14 cellular contexts compared by ENCODE assay signal in the genomic region with DNA sequence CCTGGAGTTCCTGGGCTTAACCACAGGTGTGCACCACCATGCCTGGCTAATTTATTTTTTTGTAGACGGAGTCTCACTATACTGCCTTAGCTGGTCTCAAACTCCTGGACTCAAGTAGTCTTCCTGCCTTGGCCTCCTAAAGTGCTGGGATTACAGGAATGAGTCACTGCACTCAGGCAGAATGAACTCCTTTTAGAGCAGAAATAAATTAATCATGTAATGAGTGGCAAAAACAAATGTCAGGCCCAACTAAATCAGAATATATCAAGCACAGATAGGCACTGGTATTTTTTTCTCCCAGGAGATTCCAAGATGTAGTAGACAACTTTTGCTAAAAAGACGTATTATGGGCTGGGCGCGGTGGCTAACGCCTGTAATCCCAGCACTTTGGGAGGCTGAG. TPM values are rescaled to one million over a fixed set of nuclear protein-coding genes. Genes with fewer than 3 reads are reported as not detected.
DNase-seq lines count a peak whose midpoint lies in the region; ATAC-seq, FAIRE-seq and TF ChIP-seq lines count a peak whose summit lies in the region.
"Had no signal": no experiment of that assay in that cellular context is flagged by ENCODE, and none has a peak within 500 bp of the region (broad histone marks: within the 10 kb centered on the region; RNA-seq: fewer than 3 reads in every experiment).

No MANE protein-coding gene starts in this region.

- peak overlapping the region; percentile 92; the same call in 1 of the 2 replicates for H3K9ac ChIP-seq in GM23248

- FAIRE-seq in D721Med (lab: Jason Lieb, UNC), result no peak
- FAIRE-seq: H54 had no signal

- H3K9me3 ChIP-seq in A673 (ENCODE audit: low read depth, low read length, poor library complexity, severe bottlenecking) (no peaks in the 10 kb centered on the region), GM23248 (ENCODE audit: low read depth) (no peaks in the 10 kb centered on the region), hepatocyte (ENCODE audit: low read depth) (no peaks in the 10 kb centered on the region)
- H3K9me3 ChIP-seq: BE2C had no signal

- H3K79me2 ChIP-seq in GM23248 (ENCODE audit: insufficient read depth) (peaks cover 69% of the 10 kb centered on the region), hepatocyte (peaks cover 48% of the 10 kb centered on the region)

- 84 to 96% methylated on average over 5 of the region's 5 CpGs for WGBS in GM23248 (ENCODE audit: low coverage in 1 of 2, low lambda C conversion rate in 2 of 2, missing lambda C conversion rate in 2 of 2), 2 experiments
- WGBS in hepatocyte (ENCODE audit: low lambda C conversion rate, missing lambda C conversion rate), result 96% methylated on average over 5 of the region's 5 CpGs

- ATAC-seq in omental fat pad (ENCODE audit: low FRiP score), result no peak

- peak; percentile 24 for DNase-seq in A673 (ENCODE audit: low spot score)
- peak; percentile 41 for DNase-seq in GM23248
- no peak for DNase-seq in hepatocyte (ENCODE audit: low spot score)
- no peak for DNase-seq in D721Med (ENCODE audit: insufficient read length, low spot score)
- no peak for DNase-seq in omental fat pad (ENCODE audit: low spot score)
- no peak for DNase-seq in SK-N-DZ (ENCODE audit: low spot score)
- no peak for DNase-seq in germinal center (ENCODE audit: low spot score)
- DNase-seq: activated CD8-positive, alpha-beta memory T cell treated with anti-CD3 and anti-CD28 coated beads, Interleukin-2, amount 50 U/mL, for 4 hours; BE2C; erythroblast; immature natural killer cell had no signal

- H3K36me3 ChIP-seq in A673 (ENCODE audit: insufficient read depth, low read length, poor library complexity, severe bottlenecking) (peaks cover 68% of the 10 kb centered on the region), GM23248 (ENCODE audit: low read depth) (peaks cover 57% of the 10 kb centered on the region), hepatocyte (replicated peaks; ENCODE audit: insufficient read depth, low read depth) (peaks cover 3% of the 10 kb centered on the region)

- H3K4me2 ChIP-seq in GM23248 (ENCODE audit: unreplicated experiment), result no peak overlapping the region
- peak overlapping the region; percentile 88 for H3K4me2 ChIP-seq in hepatocyte

- peaks cover 64% of the 10 kb centered on the region for H3F3A ChIP-seq in GM23248 (ENCODE audit: insufficient read depth)

- no peaks in the 10 kb centered on the region for H3K9me2 ChIP-seq in GM23248 (ENCODE audit: insufficient read depth)
- no peaks in the 10 kb centered on the region for H3K9me2 ChIP-seq in hepatocyte (replicated peaks; ENCODE audit: insufficient read depth)

- intact Hi-C loops in A673 (cut with micrococcal nuclease; ENCODE audit: unreplicated experiment), result no loop called here

- H4K20me1 ChIP-seq in GM23248 (ENCODE audit: insufficient read depth) (no peaks in the 10 kb centered on the region), hepatocyte (ENCODE audit: insufficient read depth, poor library complexity, severe bottlenecking) (peaks cover 18% of the 10 kb centered on the region)

- peak overlapping the region; percentile 20 for H3K27ac ChIP-seq in A673 (ENCODE audit: low read depth, low read length, poor library complexity, severe bottlenecking)
- peak overlapping the region; percentile 9; the same call in 1 of the 2 replicates for H3K27ac ChIP-seq in GM23248
- peak overlapping the region; percentile 92 for H3K27ac ChIP-seq in VCaP
- no peak overlapping the region for H3K27ac ChIP-seq in hepatocyte
- H3K27ac ChIP-seq: cardiac muscle cell had no signal

- in situ Hi-C loops in GM23248 (cut with MboI), result no loop called here

- CTCF ChIA-PET in A673 (lab: Charles Lee), result interaction anchor here (1.0 kb wide), 1 partner anchor 32 kb away, joined by 3 read pairs; no protein-coding TSS in a partner anchor

- no TSS peak for BruUV-seq in A673 (replicated peaks; lab: Mats Ljungman, UMichigan)

- POLR2A ChIA-PET in A673 (lab: Charles Lee; ENCODE audit: low non-redundant PET), result no interaction called here

- TF ChIP-seq CTCF in A673 (conservative IDR thresholded peaks at IDR 0.05; ENCODE audit: low read depth, low read length) (no peak), VCaP (conservative IDR thresholded peaks at IDR 0.05) (no peak), hepatocyte (IDR thresholded peaks at IDR 0.05; ENCODE audit: poor library complexity) (no peak), D721Med (IDR thresholded peaks at IDR 0.05; ENCODE audit: insufficient read depth, missing control alignments) (no peak), omental fat pad (IDR thresholded peaks at IDR 0.05) (no peak)

- H2AFZ ChIP-seq in GM23248 (no peak overlapping the region), hepatocyte (no peak overlapping the region)

- H3K27me3 ChIP-seq in A673 (replicated peaks; ENCODE audit: insufficient read depth, low read depth, low read length, poor library complexity), result no peaks in the 10 kb centered on the region
- no peaks in the 10 kb centered on the region for H3K27me3 ChIP-seq in GM23248 (replicated peaks; ENCODE audit: insufficient read depth)
- H3K27me3 ChIP-seq in hepatocyte, result no peaks in the 10 kb centered on the region
- H3K27me3 ChIP-seq: BE2C, cardiac muscle cell had no signal

- H3K4me1 ChIP-seq in A673 (ENCODE audit: insufficient read depth, low read length, poor library complexity, severe bottlenecking) (peaks cover 19% of the 10 kb centered on the region), GM23248 (ENCODE audit: insufficient read depth) (0 out of 2 replicates have a peak, but pooled peaks cover 9% of the 10 kb centered on the region), hepatocyte (ENCODE audit: insufficient read depth) (peaks cover 11% of the 10 kb centered on the region)
- H3K4me1 ChIP-seq: BE2C had no signal

- no peak overlapping the region for H3K4me3 ChIP-seq in A673 (ENCODE audit: low read depth, low read length, poor library complexity, severe bottlenecking)
- H3K4me3 ChIP-seq in GM23248, result no peak overlapping the region
- H3K4me3 ChIP-seq in hepatocyte, result no peak overlapping the region
- H3K4me3 ChIP-seq: cardiac muscle cell had no signal

RNA-seq across cellular contexts. Expression of a gene that starts 2.6 kb away (rescaled TPM):
- 1,482 and 1,497 TPM in 2 replicates for total RNA-seq in A673 (2021)
- 1,857 and 2,539 TPM in 2 replicates for total RNA-seq in GM23248 (2014; rRNA removed; shearing (Covaris generic))
- polyA plus RNA-seq in GM23248 (2016; fragmentation: Nextera tagmentation; extraction: Ambion mirVana), result 573 and 596 TPM in 2 replicates
- 1,824 and 2,302 TPM in 2 replicates for total RNA-seq in hepatocyte
- polyA plus RNA-seq in hepatocyte, result 518 and 544 TPM in 2 replicates
- 1,000 to 10,000 TPM; 1,698 to 2,828 (median 2,343) TPM for total RNA-seq in omental fat pad
- polyA plus RNA-seq in SK-N-DZ (2014; cell fraction: cytosol; rRNA removed), result 8,232 and 8,575 TPM in 2 replicates
- polyA plus RNA-seq in SK-N-DZ (2014; cell fraction: nucleus; rRNA removed), result 3,567 and 4,317 TPM in 2 replicates

RNA-seq across cellular contexts. Expression of a gene that starts 30.8 kb away (rescaled TPM):
- total RNA-seq in A673 (2021) (34.1 and 38.4 TPM in 2 replicates), hepatocyte (17.9 and 20.4 TPM in 2 replicates), omental fat pad (10 to 100 TPM; 21.3 to 46.0 (median 28.5) TPM)
- total RNA-seq in GM23248 (2014; rRNA removed; shearing (Covaris generic)), result 11.5 and 13.8 TPM in 2 replicates
- polyA plus RNA-seq in GM23248 (2016; fragmentation: Nextera tagmentation; extraction: Ambion mirVana) (8.1 and 8.9 TPM in 2 replicates), hepatocyte (6.2 and 6.4 TPM in 2 replicates)
- 32.5 and 39.5 TPM in 2 replicates for polyA plus RNA-seq in SK-N-DZ (2014; cell fraction: cytosol; rRNA removed)
- polyA plus RNA-seq in SK-N-DZ (2014; cell fraction: nucleus; rRNA removed), result 38.4 and 47.8 TPM in 2 replicates

RNA-seq across cellular contexts. Expression of a gene that starts 42.6 kb away (rescaled TPM):
- total RNA-seq in A673 (2021) (0.13 TPM in 1 of 2 replicates, not detected in the other), hepatocyte (0.37 TPM in 1 of 2 replicates, not detected in the other), omental fat pad (not detected)
- total RNA-seq in GM23248 (2014; rRNA removed; shearing (Covaris generic)), result not detected in 2 replicates
- polyA plus RNA-seq in GM23248 (2016; fragmentation: Nextera tagmentation; extraction: Ambion mirVana) (not detected in 2 replicates), hepatocyte (0.05 and 0.33 TPM in 2 replicates)
- polyA plus RNA-seq in SK-N-DZ (2014; cell fraction: cytosol; rRNA removed), result 0.06 and 0.08 TPM in 2 replicates
- 0.09 TPM in 1 of 2 replicates, not detected in the other for polyA plus RNA-seq in SK-N-DZ (2014; cell fraction: nucleus; rRNA removed)

Comparison
In these comparisons a context has a peak if more than half of its experiments do, and no peak if none do; other contexts are left out.
1. DNase-seq: peak in A673 (single experiment) and GM23248 (single experiment); none in hepatocyte (single experiment), D721Med (single experiment), omental fat pad (single experiment), SK-N-DZ (single experiment) and germinal center (single experiment).